In genomic region chr12:122864894-122865253, GRCh38 we compare ENCODE assay signal across 20 cellular contexts. TPM values are rescaled to one million over a fixed set of nuclear protein-coding genes. Genes with fewer than 3 reads are reported as not detected.
DNase-seq lines count a peak whose midpoint lies in the region; ATAC-seq, FAIRE-seq and TF ChIP-seq lines count a peak whose summit lies in the region.
"Had no signal": no experiment of that assay in that cellular context is flagged by ENCODE, and none has a peak within 500 bp of the region (broad histone marks: within the 10 kb centered on the region; RNA-seq: fewer than 3 reads in every experiment).

No MANE protein-coding gene starts in this region.

- no peak for DNase-seq in GM12891 (ENCODE audit: insufficient read length, low spot score)
- DNase-seq in urothelium cell line (ENCODE audit: low spot score), result no peak
- DNase-seq: activated CD4-positive, alpha-beta memory T cell treated with anti-CD3 and anti-CD28 coated beads for 36 hours; activated T-cell treated with anti-CD3 and anti-CD28 coated beads, Interleukin-2, amount 50 U/mL, for 72 hours; effector CD8-positive, alpha-beta T cell; GDM1; HFFc6; NCI-H1092 treated with DMSO at 0.1 percent for 48 hours; NCI-H2107; NCI-H524 treated with DMSO at 0.1 percent for 48 hours; stimulated activated CD4-positive, alpha-beta T cell treated with anti-CD3 and anti-CD28 coated beads, Interleukin-15, amount 100 ng/mL, for 24 hours; stimulated activated naive CD8-positive, alpha-beta T cell treated with anti-CD3 and anti-CD28 coated beads, Interleukin-15, amount 100 ng/mL, for 72 hours; T-helper 1 cell had no signal

- peak overlapping the region; percentile 78 to 95 (median 81) for H3K27ac Mint-ChIP-seq in nephron
- H3K27ac Mint-ChIP-seq: activated CD4-positive, alpha-beta memory T cell treated with anti-CD3 and anti-CD28 coated beads for 36 hours; activated T-cell treated with anti-CD3 and anti-CD28 coated beads, Interleukin-2, amount 50 U/mL, for 72 hours had no signal

- H3K9ac ChIP-seq in BLaER1 treated with 17β-estradiol and CSF1 and Interleukin-3, amounts not matched to agents 10 nM and 100 nM, result peak overlapping the region in 4 of 11 experiments; percentile 3 to 89 (median 50); a peak in 4 of 22 replicates
- H3K9ac ChIP-seq in duodenal mucosa (ENCODE audit: low read depth in 1 of 2, low read length in 2 of 2), result no peak overlapping the region

- no peak overlapping the region for H3K4me3 Mint-ChIP-seq in nephron
- H3K4me3 Mint-ChIP-seq: activated CD4-positive, alpha-beta memory T cell treated with anti-CD3 and anti-CD28 coated beads for 36 hours; activated T-cell treated with anti-CD3 and anti-CD28 coated beads, Interleukin-2, amount 50 U/mL, for 72 hours; HFFc6; stimulated activated naive CD8-positive, alpha-beta T cell treated with anti-CD3 and anti-CD28 coated beads, Interleukin-15, amount 100 ng/mL, for 72 hours had no signal

- no peak overlapping the region for H3K4me3 ChIP-seq in BLaER1 treated with 17β-estradiol and CSF1 and Interleukin-3, amounts not matched to agents 10 nM and 100 nM
- no peak overlapping the region for H3K4me3 ChIP-seq in duodenal mucosa (ENCODE audit: low read depth in 1 of 2, low read length in 2 of 2)

- no peaks in the 10 kb centered on the region for H3K27me3 Mint-ChIP-seq in nephron (ENCODE audit: low read depth)
- H3K27me3 Mint-ChIP-seq: activated CD4-positive, alpha-beta memory T cell treated with anti-CD3 and anti-CD28 coated beads for 36 hours; stimulated activated naive CD8-positive, alpha-beta T cell treated with anti-CD3 and anti-CD28 coated beads, Interleukin-15, amount 100 ng/mL, for 72 hours had no signal

- no peaks in the 10 kb centered on the region for H3K9me3 ChIP-seq in BLaER1 treated with 17β-estradiol and CSF1 and Interleukin-3, amounts not matched to agents 10 nM and 100 nM (replicated peaks in 1 of 11)
- no peaks in the 10 kb centered on the region for H3K9me3 ChIP-seq in duodenal mucosa (ENCODE audit: control insufficient read depth in 1 of 2, low read length in 2 of 2)

- H3K27ac ChIP-seq in BLaER1 treated with 17β-estradiol and CSF1 and Interleukin-3, amounts not matched to agents 10 nM and 100 nM, result peak overlapping the region in 1 of 11 experiments; percentile 30; a peak in 2 of 22 replicates
- peak overlapping the region; percentile 13 for H3K27ac ChIP-seq in duodenal mucosa (ENCODE audit: low read depth, low read length)
- H3K27ac ChIP-seq: VCaP had no signal

- H4K20me1 ChIP-seq in BLaER1 treated with 17β-estradiol and CSF1 and Interleukin-3, amounts not matched to agents 10 nM and 100 nM, result peaks cover 44 to 95% (median 78%) of the 10 kb centered on the region in 11 experiments; a peak in 21 of 22 replicates

- peaks cover 0 to 12% (median 0%) of the 10 kb centered on the region in 11 experiments; a peak in 1 of 22 replicates for H3K27me3 ChIP-seq in BLaER1 treated with 17β-estradiol and CSF1 and Interleukin-3, amounts not matched to agents 10 nM and 100 nM
- no peaks in the 10 kb centered on the region for H3K27me3 ChIP-seq in duodenal mucosa (ENCODE audit: control insufficient read depth in 1 of 2, insufficient read depth in 2 of 2, low read length in 2 of 2)

- TF ChIP-seq POLR2A in GM12891 (IDR thresholded peaks at IDR 0.05; ENCODE audit: low read depth, low read length), result no peak

- peaks cover 25% of the 10 kb centered on the region for H3K36me3 Mint-ChIP-seq in nephron (ENCODE audit: low read depth)

- peaks cover 31 to 60% (median 46%) of the 10 kb centered on the region in 11 experiments for H3K36me3 ChIP-seq in BLaER1 treated with 17β-estradiol and CSF1 and Interleukin-3, amounts not matched to agents 10 nM and 100 nM
- peaks cover 21 to 63% of the 10 kb centered on the region in 2 donors for H3K36me3 ChIP-seq in duodenal mucosa (ENCODE audit: control insufficient read depth in 1 of 2, insufficient read depth in 2 of 2, low read length in 2 of 2)

- no peak for TF ChIP-seq CTCF in nephron (IDR thresholded peaks at IDR 0.05; ENCODE audit: unreplicated experiment in 3 of 3)

- peak overlapping the region in 10 of 11 experiments; percentile 8 to 98 (median 96); a peak in 16 of 22 replicates for H3K4me2 ChIP-seq in BLaER1 treated with 17β-estradiol and CSF1 and Interleukin-3, amounts not matched to agents 10 nM and 100 nM

- H3K4me1 ChIP-seq in BLaER1 treated with 17β-estradiol and CSF1 and Interleukin-3, amounts not matched to agents 10 nM and 100 nM, result peaks cover 70 to 100% (median 94%) of the 10 kb centered on the region in 10 experiments
- peaks cover 42 to 43% of the 10 kb centered on the region in 2 donors for H3K4me1 ChIP-seq in duodenal mucosa (ENCODE audit: control insufficient read depth in 1 of 2, insufficient read depth in 2 of 2, low read length in 2 of 2)

- no peaks in the 10 kb centered on the region for H3K9me3 Mint-ChIP-seq in nephron
- H3K9me3 Mint-ChIP-seq: activated CD4-positive, alpha-beta memory T cell treated with anti-CD3 and anti-CD28 coated beads for 36 hours; activated T-cell treated with anti-CD3 and anti-CD28 coated beads, Interleukin-2, amount 50 U/mL, for 72 hours; HFFc6; stimulated activated naive CD8-positive, alpha-beta T cell treated with anti-CD3 and anti-CD28 coated beads, Interleukin-15, amount 100 ng/mL, for 72 hours had no signal

- FAIRE-seq in GM12891 (lab: Jason Lieb, UNC), result no peak
- FAIRE-seq in urothelium cell line (lab: Jason Lieb, UNC), result no peak
- FAIRE-seq: islet of Langerhans had no signal

- H3K4me1 Mint-ChIP-seq in nephron, result peaks cover 36% of the 10 kb centered on the region

- no peak for ATAC-seq in HG02798 (IDR thresholded peaks at IDR 0.05; ENCODE audit: poor library complexity, unreplicated experiment)
- no peak for ATAC-seq in GM18868 (IDR thresholded peaks at IDR 0.05; ENCODE audit: unreplicated experiment)

TF ChIP-seq in GM12891, 5 proteins besides CTCF, POLR2A, EP300 and RAD21:
- TF ChIP-seq TAF1 (IDR thresholded peaks at IDR 0.05; ENCODE audit: low read depth, low read length) (no peak), POLR2AphosphoS5 (IDR thresholded peaks at IDR 0.05; ENCODE audit: low read depth, low read length) (peak; percentile 54; the same call in 1 of the 2 replicates), SPI1 (IDR thresholded peaks at IDR 0.05; ENCODE audit: low read depth, low read length) (no peak), PAX5 (IDR thresholded peaks at IDR 0.05; ENCODE audit: insufficient read depth, low read length, severe bottlenecking) (no peak), POU2F2 (IDR thresholded peaks at IDR 0.05; ENCODE audit: low read depth, low read length) (no peak)

RNA-seq across cellular contexts. Expression of gene HIP1R, which starts 29.6 kb away (rescaled TPM):
- polyA plus RNA-seq in GM12891 (2012; ENCODE audit: low read depth, missing spikeins), result 4.8 TPM

RNA-seq across cellular contexts. Expression of gene VPS37B, which starts 31.1 kb away (rescaled TPM):
- 20.8 TPM for polyA plus RNA-seq in GM12891 (2012; ENCODE audit: low read depth, missing spikeins)
